Comparison of ENCODE assay signal across 8 cellular contexts in the genomic region with DNA sequence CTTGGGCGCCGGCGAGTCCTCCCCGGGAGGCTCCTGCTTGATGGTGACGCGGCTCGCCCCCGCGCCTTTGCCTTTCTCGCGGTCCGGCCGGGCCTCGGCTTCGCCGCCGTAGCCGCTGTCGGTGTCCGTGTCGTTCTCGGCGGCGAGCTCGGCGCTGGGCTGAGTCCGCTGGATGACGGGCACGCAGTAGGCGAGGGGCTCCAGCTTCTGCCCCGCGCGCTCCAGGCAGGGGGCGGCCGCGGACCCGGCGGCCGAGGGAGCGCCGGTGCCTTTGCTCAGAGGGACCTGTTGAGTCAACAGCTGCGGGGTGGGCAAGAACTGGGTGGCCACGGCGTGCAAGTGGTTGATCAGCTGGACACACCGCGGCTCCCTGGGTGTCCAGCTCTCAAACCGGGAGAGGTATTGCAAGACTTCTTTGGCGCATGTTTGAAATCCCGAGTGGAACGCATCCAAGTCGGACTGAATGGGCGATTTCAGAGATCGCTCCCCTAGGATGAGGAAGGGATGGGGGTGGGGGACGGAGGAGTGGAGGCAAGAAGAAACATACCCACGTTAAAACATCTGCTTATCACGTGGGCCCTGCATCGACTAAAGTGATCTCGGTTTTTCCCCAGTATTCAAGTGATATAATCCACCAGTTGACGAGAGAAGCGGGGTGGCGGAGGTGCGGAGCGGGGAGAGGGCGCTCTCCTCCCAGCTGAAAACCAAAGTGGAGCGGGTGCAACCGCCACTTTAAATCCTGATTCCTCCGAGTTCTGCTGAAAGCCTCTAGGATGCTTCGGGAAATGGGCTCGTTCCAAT. TPM values are rescaled to one million over a fixed set of nuclear protein-coding genes. Genes with fewer than 3 reads are reported as not detected.
DNase-seq lines count a peak whose midpoint lies in the region; FAIRE-seq and TF ChIP-seq lines count a peak whose summit lies in the region.

No MANE protein-coding gene starts in this region.

- H3K4me2 ChIP-seq in MM.1S (ENCODE audit: low read depth, low read length) = peak overlapping the region; percentile 76
- H3K4me2 ChIP-seq in fibroblast of lung (ENCODE audit: extremely low read depth, insufficient read depth, low read length) = peak overlapping the region; percentile 64

- H3F3A ChIP-seq in MM.1S (ENCODE audit: insufficient read depth, low read length) = peaks cover 76% of the 10 kb centered on the region

- H4K20me1 ChIP-seq in MM.1S (ENCODE audit: insufficient read depth, low read length) = no peaks in the 10 kb centered on the region
- no peaks in the 10 kb centered on the region for H4K20me1 ChIP-seq in fibroblast of lung (ENCODE audit: control insufficient read depth, extremely low read depth, insufficient read depth, low read length)

- H3K9me2 ChIP-seq in MM.1S (replicated peaks; ENCODE audit: insufficient read depth, low read length) = no peaks in the 10 kb centered on the region

- H3K4me1 ChIP-seq in MM.1S (ENCODE audit: low read length) (peaks cover 28% of the 10 kb centered on the region), fibroblast of lung (ENCODE audit: control insufficient read depth, extremely low read depth, insufficient read depth, low read length) (peaks cover 3% of the 10 kb centered on the region), muscle layer of duodenum (ENCODE audit: control insufficient read depth in 1 of 2, insufficient read depth in 2 of 2, low read length in 2 of 2) (peaks cover 8 to 19% of the 10 kb centered on the region in 2 donors), transverse colon (peaks cover 11 to 53% (median 26%) of the 10 kb centered on the region in 4 donors)

- H3K27ac ChIP-seq in MM.1S (ENCODE audit: low read length) = peak overlapping the region; percentile 98
- peak overlapping the region; percentile 81 for H3K27ac ChIP-seq in fibroblast of lung (ENCODE audit: insufficient read depth, low read length)
- peak overlapping the region; percentile 82 for H3K27ac ChIP-seq in muscle layer of duodenum (ENCODE audit: low read length)
- peak overlapping the region; percentile 86 to 96 (median 90) for H3K27ac ChIP-seq in transverse colon

- intact Hi-C loops in transverse colon (cut with DNase I; ENCODE audit: low total_unique reads) = loop anchor here (5.0 kb wide), 1 partner anchor 74 kb away; a partner anchor contains a TSS

- H3K27me3 ChIP-seq in MM.1S (replicated peaks; ENCODE audit: insufficient read depth, low read length) = no peaks in the 10 kb centered on the region
- H3K27me3 ChIP-seq in fibroblast of lung (ENCODE audit: control insufficient read depth, insufficient read depth, low read length) = no peaks in the 10 kb centered on the region
- H3K27me3 ChIP-seq in muscle layer of duodenum (ENCODE audit: low read depth, low read length) = peaks cover 21% of the 10 kb centered on the region
- H3K27me3 ChIP-seq in transverse colon = peaks cover 48% of the 10 kb centered on the region

- TF ChIP-seq CTCF in AG09309 (IDR thresholded peaks at IDR 0.05; ENCODE audit: control insufficient read depth, insufficient read depth, low read depth, low read length, missing control alignments) (peak; percentile 55), MM.1S (IDR thresholded peaks at IDR 0.05; ENCODE audit: low read length) (peak; percentile 52), fibroblast of lung (conservative IDR thresholded peaks at IDR 0.05 in 1 of 2, IDR thresholded peaks at IDR 0.05 in 1 of 2; ENCODE audit: low read depth in 1 of 2, low read length in 2 of 2) (peak; percentile 39 to 47), transverse colon (IDR thresholded peaks at IDR 0.05) (peak in 4 of 5 experiments; percentile 11 to 25 (median 15))

- TF ChIP-seq POLR2A in transverse colon (IDR thresholded peaks at IDR 0.05) = peak; percentile 46

- H3K9ac ChIP-seq in MM.1S (ENCODE audit: low read length) = peak overlapping the region; percentile 80
- peak overlapping the region; percentile 71 for H3K9ac ChIP-seq in fibroblast of lung (ENCODE audit: insufficient read depth, low read length)

- DNase-seq in AG09309 (ENCODE audit: low read depth) (no peak), GM18507 (ENCODE audit: extremely low spot score, insufficient read length, low read depth) (no peak), MM.1S (peak; percentile 76), fibroblast of lung (ENCODE audit: low read depth in 2 of 2) (peak; percentile 79 to 88), transverse colon (peak; percentile 75), NOMO-1 treated with dmso at 0.1 percent for 144 hours (lab: John Stamatoyannopoulos, UW; ENCODE audit: unreplicated experiment) (no peak)
- peak; percentile 65 for DNase-seq in activated CD8-positive, alpha-beta memory T cell treated with anti-CD3 and anti-CD28 coated beads, Interleukin-2, amount 50 U/mL, for 48 hours

- peak overlapping the region; percentile 48 for H2AFZ ChIP-seq in MM.1S (ENCODE audit: low read length)
- peak overlapping the region; percentile 62 for H2AFZ ChIP-seq in fibroblast of lung (ENCODE audit: low read length)

- no peak for TF ChIP-seq EP300 in transverse colon (IDR thresholded peaks at IDR 0.05; ENCODE audit: low read depth)

- H3K4me3 ChIP-seq in AG09309 (ENCODE audit: control insufficient read depth, low read depth, low read length) = peak overlapping the region; percentile 77
- H3K4me3 ChIP-seq in MM.1S (ENCODE audit: low read length) = peak overlapping the region; percentile 77
- peak overlapping the region; percentile 54 to 68 (median 64) for H3K4me3 ChIP-seq in fibroblast of lung (replicated peaks in 1 of 4; ENCODE audit: control extremely low read depth in 1 of 4, insufficient read depth in 1 of 4, low read depth in 3 of 4, low read length in 4 of 4)
- H3K4me3 ChIP-seq in muscle layer of duodenum (ENCODE audit: low read depth in 1 of 2, low read length in 2 of 2) = peak overlapping the region; percentile 66 to 87
- peak overlapping the region; percentile 25 to 72 (median 56) for H3K4me3 ChIP-seq in transverse colon

- FAIRE-seq in GM18507 (lab: Jason Lieb, UNC) = peak; percentile 46

- in situ Hi-C loops in transverse colon (cut with MboI; ENCODE audit: low pct_ligation_motif_present in 1 of 4, low pct_unique_long_range_greater_than_20kb in 1 of 4, low sequenced_read_pairs in 3 of 4) = loop anchor here in 3 of 4 donors (25.0 kb wide), 2 partner anchors 289 to 514 kb away; no protein-coding TSS in a partner anchor

- H3K79me2 ChIP-seq in MM.1S (ENCODE audit: low read length) = peaks cover 49% of the 10 kb centered on the region
- H3K79me2 ChIP-seq in fibroblast of lung (ENCODE audit: control insufficient read depth, insufficient read depth, low read length) = no peaks in the 10 kb centered on the region

- WGBS in transverse colon (ENCODE audit: low coverage in 1 of 2), 2 donors = 0 to 3% methylated on average over 6 to 69 of the region's 69 CpGs

- no peaks in the 10 kb centered on the region for H3K9me3 ChIP-seq in MM.1S (replicated peaks; ENCODE audit: insufficient read depth, low read length)
- H3K9me3 ChIP-seq in fibroblast of lung (ENCODE audit: control insufficient read depth, insufficient read depth, low read depth, low read length) = no peaks in the 10 kb centered on the region
- H3K9me3 ChIP-seq in muscle layer of duodenum (ENCODE audit: control insufficient read depth in 1 of 2, low read length in 2 of 2) = no peaks in the 10 kb centered on the region
- no peaks in the 10 kb centered on the region for H3K9me3 ChIP-seq in transverse colon

- H3K36me3 ChIP-seq in MM.1S (replicated peaks; ENCODE audit: insufficient read depth, low read length) (no peaks in the 10 kb centered on the region), fibroblast of lung (ENCODE audit: control insufficient read depth, insufficient read depth, low read length) (no peaks in the 10 kb centered on the region), muscle layer of duodenum (ENCODE audit: control insufficient read depth in 1 of 2, insufficient read depth in 2 of 2, low read length in 2 of 2) (no peaks in the 10 kb centered on the region), transverse colon (no peaks in the 10 kb centered on the region)

RNA-seq across cellular contexts. Expression of a gene that starts 2.0 kb away (rescaled TPM):
- 0.51 and 2.3 TPM in 2 replicates for total RNA-seq in fibroblast of lung
- polyA plus RNA-seq in fibroblast of lung = 2.4 and 7.4 TPM in 2 replicates
- polyA plus RNA-seq in fibroblast of lung (2012) = 2.9 and 5.8 TPM in 2 replicates
- polyA minus RNA-seq in fibroblast of lung (ENCODE audit: low replicate concordance) = 1.1 and 15.1 TPM in 2 replicates
- total RNA-seq in transverse colon = 10 to 100 TPM in 3 of 4 donors, not detected in 1; 12.2 to 22.8 (median 18.1) TPM

Comparison
In these comparisons a context has a peak if more than half of its experiments do, and no peak if none do; other contexts are left out.
1. DNase-seq: peak in MM.1S (single experiment), activated CD8-positive, alpha-beta memory T cell treated with anti-CD3 and anti-CD28 coated beads, Interleukin-2, amount 50 U/mL, for 48 hours (single experiment), fibroblast of lung (2 of 2) and transverse colon (single experiment); none in AG09309 (single experiment), GM18507 (single experiment) and NOMO-1 treated with dmso at 0.1 percent for 144 hours (single experiment).
2. Peak in every context shown above with its lines, with median percentiles within 50 percentile points of each other: H3K4me3 ChIP-seq, CTCF ChIP-seq and H3K27ac ChIP-seq.